ENCODE assay signal across 22 cellular contexts in the genomic region with DNA sequence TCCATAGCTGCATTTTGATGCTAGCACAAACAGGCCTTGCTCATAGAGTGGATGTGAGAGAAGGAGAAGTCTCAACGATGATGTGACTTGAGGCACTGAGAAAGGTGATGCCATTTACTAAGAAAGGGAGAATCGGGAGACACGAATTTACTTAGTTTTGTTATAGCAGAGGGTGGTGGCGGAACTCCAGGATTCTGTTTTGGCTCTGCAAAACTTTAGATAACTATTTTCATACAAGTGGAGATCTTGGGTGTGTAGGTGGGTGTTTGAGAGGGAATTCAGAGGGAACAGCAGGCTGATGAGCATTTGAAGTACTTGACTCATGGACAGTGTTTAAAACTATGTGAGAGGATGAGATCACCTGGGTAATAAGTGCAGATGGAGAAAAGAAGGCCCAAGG. TPM values are rescaled to one million over a fixed set of nuclear protein-coding genes. Genes with fewer than 3 reads are reported as not detected.
"Had no signal": no experiment of that assay in that cellular context is flagged by ENCODE, and none has a peak within 500 bp of the region (broad histone marks: within the 10 kb centered on the region; RNA-seq: fewer than 3 reads in every experiment).

No MANE protein-coding gene starts in this region.

- H3K36me3 Mint-ChIP-seq: mesothelial cell of epicardium had no signal

- ATAC-seq: esophagus mucosa, gastrocnemius medialis, heart left ventricle, left cardiac atrium, left lung, left ventricle myocardium superior, lower lobe of right lung had no signal

- H3K27ac Mint-ChIP-seq: mesothelial cell of epicardium had no signal

- DNase-seq: cerebellar nuclear complex; dermis blood vessel endothelial cell; effector CD4-positive, alpha-beta T cell; effector memory CD4-positive, alpha-beta T cell; erythroblast; esophagus squamous epithelium; foreskin fibroblast; foreskin melanocyte; gastrocnemius medialis; heart left ventricle; hippocampal formation; left cardiac atrium; left lung; left ventricle myocardium superior; lower lobe of right lung; mesenchymal stem cell had no signal

- H3K27ac ChIP-seq: coronary artery, epithelial cell of prostate, esophagus squamous epithelium, gastrocnemius medialis, heart left ventricle, left lung, lower lobe of right lung had no signal

- H3K4me3 Mint-ChIP-seq: mesothelial cell of epicardium had no signal

RNA-seq across cellular contexts. Expression of a gene that starts 43.2 kb away (rescaled TPM):
- total RNA-seq: esophagus mucosa, esophagus squamous epithelium, lower leg skin, mesenteric fat pad had no signal
